Comparison of ENCODE assay signal across 8 cellular contexts in the genomic region with DNA sequence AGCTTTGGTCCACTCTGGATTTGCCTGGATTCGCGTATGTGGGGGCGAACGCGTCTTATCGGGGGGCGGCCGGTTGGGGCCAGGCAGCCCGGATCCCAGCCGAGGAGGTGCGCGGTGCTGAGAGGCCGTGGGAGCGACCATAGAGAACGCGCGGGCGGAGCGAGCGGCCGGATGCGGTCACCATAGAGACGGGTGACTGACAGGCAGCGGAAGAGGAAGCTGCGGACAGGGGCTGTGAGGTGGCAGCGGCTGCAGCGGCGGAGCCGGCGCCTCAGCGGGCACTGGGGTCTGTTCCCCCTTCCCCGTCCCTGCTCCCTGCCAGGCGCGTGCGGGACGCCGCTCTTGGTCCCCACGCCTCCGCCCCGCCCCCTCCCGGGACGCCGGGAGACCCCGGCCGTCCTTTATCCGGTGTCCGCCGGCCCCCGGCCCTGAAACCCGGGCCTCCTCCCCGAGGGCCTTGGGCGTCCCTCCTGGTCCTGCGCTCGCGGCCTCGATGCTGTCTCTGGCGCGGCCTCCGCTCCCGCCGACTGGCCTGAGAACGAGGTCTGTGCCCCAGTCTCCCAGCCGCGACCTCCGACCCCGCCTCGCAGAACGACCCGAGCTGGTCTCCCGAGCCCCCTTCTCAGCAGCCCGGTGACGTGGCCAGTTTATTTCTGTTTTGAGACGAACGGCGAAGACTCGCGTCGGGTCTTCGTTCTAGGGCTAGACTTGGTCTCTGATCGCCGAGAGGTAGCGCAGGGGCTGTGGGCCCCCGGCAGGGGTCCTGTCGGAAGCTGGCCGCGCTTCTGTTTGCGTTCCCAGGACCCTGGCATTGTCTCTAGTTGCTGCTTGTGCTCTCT. TPM values are rescaled to one million over a fixed set of nuclear protein-coding genes. Genes with fewer than 3 reads are reported as not detected.
DNase-seq lines count a peak whose midpoint lies in the region; ATAC-seq and TF ChIP-seq lines count a peak whose summit lies in the region.

A gene with protein sequence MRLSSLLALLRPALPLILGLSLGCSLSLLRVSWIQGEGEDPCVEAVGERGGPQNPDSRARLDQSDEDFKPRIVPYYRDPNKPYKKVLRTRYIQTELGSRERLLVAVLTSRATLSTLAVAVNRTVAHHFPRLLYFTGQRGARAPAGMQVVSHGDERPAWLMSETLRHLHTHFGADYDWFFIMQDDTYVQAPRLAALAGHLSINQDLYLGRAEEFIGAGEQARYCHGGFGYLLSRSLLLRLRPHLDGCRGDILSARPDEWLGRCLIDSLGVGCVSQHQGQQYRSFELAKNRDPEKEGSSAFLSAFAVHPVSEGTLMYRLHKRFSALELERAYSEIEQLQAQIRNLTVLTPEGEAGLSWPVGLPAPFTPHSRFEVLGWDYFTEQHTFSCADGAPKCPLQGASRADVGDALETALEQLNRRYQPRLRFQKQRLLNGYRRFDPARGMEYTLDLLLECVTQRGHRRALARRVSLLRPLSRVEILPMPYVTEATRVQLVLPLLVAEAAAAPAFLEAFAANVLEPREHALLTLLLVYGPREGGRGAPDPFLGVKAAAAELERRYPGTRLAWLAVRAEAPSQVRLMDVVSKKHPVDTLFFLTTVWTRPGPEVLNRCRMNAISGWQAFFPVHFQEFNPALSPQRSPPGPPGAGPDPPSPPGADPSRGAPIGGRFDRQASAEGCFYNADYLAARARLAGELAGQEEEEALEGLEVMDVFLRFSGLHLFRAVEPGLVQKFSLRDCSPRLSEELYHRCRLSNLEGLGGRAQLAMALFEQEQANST (plus strand): TSS at position 212 of the 839 bp plus-strand sequence. CDS start 1,529 bp downstream, outside the sequence.

- peak within 1 kb of the TSS; percentile 95 to 98 (median 97) for H3K27ac Mint-ChIP-seq in IgD-negative memory B cell

- no peaks in the 10 kb centered on the region for H3K36me3 Mint-ChIP-seq in IgD-negative memory B cell

- H3K9me3 Mint-ChIP-seq in IgD-negative memory B cell: no peaks in the 10 kb centered on the region

- peak; percentile 76 to 87 for TF ChIP-seq POLR2A in Peyer's patch (IDR thresholded peaks at IDR 0.05)

- H3K4me1 ChIP-seq in Peyer's patch: peaks cover 0 to 19% (median 10%) of the 10 kb centered on the region in 4 donors

- H3K4me1 Mint-ChIP-seq in IgD-negative memory B cell: peaks cover 17 to 27% (median 19%) of the 10 kb centered on the region in 3 donors

- DNase-seq in DMS153 treated with DMSO at 0.1 percent for 48 hours (lab: John Stamatoyannopoulos, UW; ENCODE audit: unreplicated experiment) (peak; percentile 67), Peyer's patch (peak; percentile 90 to 97 (median 92)), myocyte (ENCODE audit: low read depth) (peak; percentile 93)
- DNase-seq in activated T-cell treated with anti-CD3 and anti-CD28 coated beads, Interleukin-2, amount 50 U/mL, for 48 hours: peak; percentile 89 to 93
- DNase-seq in stimulated activated CD8-positive, alpha-beta memory T cell treated with anti-CD3 and anti-CD28 coated beads, Interleukin-7, amount 100 ng/mL, for 48 hours (ENCODE audit: extremely low read depth in 1 of 2, low read depth in 1 of 2): peak; percentile 83 to 88

- TF ChIP-seq CTCF in Peyer's patch (IDR thresholded peaks at IDR 0.05): no peak

- ATAC-seq in GM21528 (IDR thresholded peaks at IDR 0.05; ENCODE audit: low FRiP score, unreplicated experiment) (peak; percentile 92), esophagus mucosa (peak; percentile 93)

- H3K36me3 ChIP-seq in Peyer's patch: peaks cover 0 to 26% (median 0%) of the 10 kb centered on the region in 3 donors

- H3K4me3 Mint-ChIP-seq in IgD-negative memory B cell: peak within 1 kb of the TSS; percentile 96 to 100 (median 98)

- no peaks in the 10 kb centered on the region for H3K27me3 ChIP-seq in Peyer's patch

- peak within 1 kb of the TSS; percentile 78 to 90 (median 82) for H3K27ac ChIP-seq in Peyer's patch

- peak within 1 kb of the TSS; percentile 92 to 100 (median 94) for H3K4me3 ChIP-seq in Peyer's patch

- H3K9me3 ChIP-seq in Peyer's patch: no peaks in the 10 kb centered on the region

- no peaks in the 10 kb centered on the region for H3K27me3 Mint-ChIP-seq in IgD-negative memory B cell

RNA-seq across cellular contexts. Expression of the gene that starts here (rescaled TPM):
- 25.4 TPM for polyA plus RNA-seq in IgD-negative memory B cell
- total RNA-seq in Peyer's patch: 10 to 100 TPM; 31.4 to 50.2 (median 43.2) TPM
- total RNA-seq in esophagus mucosa: 10.9 TPM
- total RNA-seq in myocyte: 136 and 142 TPM in 2 replicates
- 96.0 TPM for polyA plus RNA-seq in myocyte (2012)

Comparison
In these comparisons a context has a peak if more than half of its experiments do, and no peak if none do; other contexts are left out.
1. Peak in every context shown above with its lines: DNase-seq, ATAC-seq, H3K4me3 ChIP-seq and H3K27ac ChIP-seq.